In the genomic region with DNA sequence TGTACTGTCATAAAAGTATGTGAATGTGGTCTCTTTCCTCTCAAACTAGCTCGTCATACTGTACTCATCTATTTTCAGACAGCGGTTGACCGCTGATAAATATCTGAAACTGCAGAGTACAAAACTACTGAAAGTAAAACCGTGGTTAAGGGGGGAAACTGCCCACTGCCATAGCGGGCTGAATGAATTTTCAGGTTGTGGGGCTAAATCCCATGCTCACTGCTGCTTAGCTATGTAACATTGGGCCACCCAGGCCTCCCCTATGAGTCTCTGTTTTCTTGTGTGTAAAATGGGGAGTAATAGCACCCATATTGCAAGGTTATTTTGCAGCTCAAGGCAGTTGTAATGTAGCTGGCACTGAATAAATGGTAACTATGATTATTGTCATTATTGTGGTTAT, we compare ENCODE assay signal across 24 cellular contexts.
"Had no signal": no experiment of that assay in that cellular context is flagged by ENCODE, and none has a peak within 500 bp of the region (broad histone marks: within the 10 kb centered on the region; RNA-seq: fewer than 3 reads in every experiment).

No MANE protein-coding gene starts in this region.

- H3K27ac ChIP-seq: PC-9, Peyer's patch, SJCRH30 had no signal

- H2AFZ ChIP-seq: PC-9 had no signal

- H3K27me3 ChIP-seq: MG63, Peyer's patch, SJCRH30 had no signal

- DNase-seq: IMR-90; Karpas-422; KG1; MG63; NCI-H1092 treated with DMSO at 0.1 percent for 48 hours; NCI-H1417; NCI-H1436 treated with DMSO at 0.1 percent for 48 hours; NCI-H1694; NCI-H187 treated with DMSO at 0.1 percent for 48 hours; NCI-H2029 treated with DMSO at 0.1 percent for 48 hours; NCI-H2171 treated with DMSO at 0.1 percent for 48 hours; NCI-H2227 treated with DMSO at 0.1 percent for 48 hours; NCI-H524; NCI-H526 treated with DMSO at 0.1 percent for 48 hours; NCI-H774; NK-92 treated with Interleukin-12 subunit alpha and Interleukin-12 subunit beta, amount 100 ng/mL, for 24 hours; PC-9; Peyer's patch; SHP77 treated with DMSO at 0.1 percent for 48 hours; SJCRH30; T-helper 1 cell had no signal

- H3K4me1 ChIP-seq: Peyer's patch, SJCRH30 had no signal

- H3K9me3 ChIP-seq: Peyer's patch, SJCRH30 had no signal

- H3K4me2 ChIP-seq: PC-9 had no signal

- H3K4me3 ChIP-seq: MG63, PC-9, Peyer's patch, SJCRH30 had no signal

- FAIRE-seq: HepG2 had no signal

- ATAC-seq: HepG2, Right ventricle myocardium inferior, SK-N-SH treated with all-trans-retinoic acid at 6 μM for 48 hours had no signal

- H3K36me3 ChIP-seq: MG63, Peyer's patch, SJCRH30 had no signal
